Comparison of ENCODE assay signal across 1 cellular context in genomic region chr1:225462429-225462713, GRCh38.
A peak's percentile ranks its signal among the peaks of the same experiment; 100 is the strongest.
TF ChIP-seq lines count a peak whose summit lies in the region.

No MANE protein-coding gene starts in this region.

TF ChIP-seq in HEK293, 187 proteins besides CTCF, POLR2A, EP300 and RAD21 (continued from another document):
- TF ChIP-seq ZNF518A (tag by site-specific recombination; conservative IDR thresholded peaks at IDR 0.05; ENCODE audit: low read depth), result no peak
- TF ChIP-seq AEBP2 (tag by site-specific recombination; IDR thresholded peaks at IDR 0.05; ENCODE audit: borderline replicate concordance), result no peak
- no peak for TF ChIP-seq ZNF830 (tag by site-specific recombination; IDR thresholded peaks at IDR 0.05; ENCODE audit: low read depth)
- peak; percentile 33; the same call in 1 of the 2 replicates for TF ChIP-seq ZBTB48 (tag by site-specific recombination; IDR thresholded peaks at IDR 0.05)
- TF ChIP-seq ZNF202 (tag by site-specific recombination; IDR thresholded peaks at IDR 0.05; ENCODE audit: borderline replicate concordance), result no peak
- peak; percentile 21; the same call in 1 of the 2 replicates for TF ChIP-seq IKZF3 (tag by site-specific recombination; IDR thresholded peaks at IDR 0.05)
- no peak for TF ChIP-seq ZNF433 (tag by site-specific recombination; IDR thresholded peaks at IDR 0.05; ENCODE audit: low read depth)
- TF ChIP-seq ZNF544 (tag by site-specific recombination; IDR thresholded peaks at IDR 0.05), result 0 out of 2 replicates have a peak, but pooled peaks have one; percentile 20
